ENCODE assay signal across 14 cellular contexts in the genomic region with DNA sequence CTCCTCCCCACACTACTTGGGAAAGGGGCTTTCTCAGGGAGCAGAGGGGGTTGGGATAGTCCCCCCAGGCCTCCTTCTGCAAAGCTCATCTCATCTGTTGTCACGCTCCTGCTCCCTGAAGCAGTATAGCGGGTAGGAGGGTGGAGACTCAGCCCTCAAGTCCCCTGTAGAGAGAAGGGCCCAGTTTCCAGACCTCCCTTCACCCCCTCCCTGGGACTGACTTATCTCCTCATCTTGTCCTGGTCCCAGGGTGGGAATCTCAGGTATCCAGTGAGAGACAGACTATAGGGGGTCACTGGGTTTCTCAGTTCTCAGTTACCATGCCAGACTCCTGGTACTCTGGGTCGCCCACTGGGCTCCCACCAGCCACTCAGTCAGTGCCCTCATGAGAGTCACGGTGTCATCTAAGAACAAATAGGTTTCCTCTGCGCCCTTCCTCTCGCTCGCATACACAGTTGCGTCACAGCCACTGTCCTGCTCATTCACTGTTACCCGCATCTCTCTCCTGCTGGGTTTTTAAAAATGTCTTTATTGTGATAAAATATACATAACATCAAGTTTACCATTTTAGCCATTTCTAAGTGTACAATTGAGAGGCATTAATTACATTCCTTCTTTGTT. TPM values are rescaled to one million over a fixed set of nuclear protein-coding genes. Genes with fewer than 3 reads are reported as not detected.
A peak's percentile ranks its signal among the peaks of the same experiment; 100 is the strongest.
DNase-seq lines count a peak whose midpoint lies in the region; ATAC-seq and TF ChIP-seq lines count a peak whose summit lies in the region.
"Had no signal": no experiment of that assay in that cellular context is flagged by ENCODE, and none has a peak within 500 bp of the region (broad histone marks: within the 10 kb centered on the region; RNA-seq: fewer than 3 reads in every experiment).

No MANE protein-coding gene starts in this region.

- WGBS in esophagus muscularis mucosa = 43% methylated on average over 9 of the region's 9 CpGs

- H3K27me3 ChIP-seq in esophagus muscularis mucosa = no peaks in the 10 kb centered on the region

- TF ChIP-seq POLR2A in NB4 (IDR thresholded peaks at IDR 0.05; ENCODE audit: extremely low read depth, insufficient read length) = no peak
- no peak for TF ChIP-seq POLR2A in esophagus muscularis mucosa (IDR thresholded peaks at IDR 0.05; ENCODE audit: low read depth)

- H3K27ac ChIP-seq in esophagus muscularis mucosa (replicated peaks in 1 of 4) = peak overlapping the region; percentile 97 to 100 (median 99)

- H3K4me3 ChIP-seq in NB4 (ENCODE audit: low read depth, low read length) = no peak overlapping the region
- peak overlapping the region; percentile 34 to 99 (median 84) for H3K4me3 ChIP-seq in esophagus muscularis mucosa
- H3K4me3 ChIP-seq: mucosa of descending colon, spleen had no signal

- no peak overlapping the region for H3K4me3 Mint-ChIP-seq in stimulated activated naive CD8-positive, alpha-beta T cell treated with anti-CD3 and anti-CD28 coated beads, Interleukin-15, amount 100 ng/mL, for 72 hours
- H3K4me3 Mint-ChIP-seq: activated CD8-positive, alpha-beta memory T cell treated with anti-CD3 and anti-CD28 coated beads, Interleukin-2, amount 10 ng/mL, durations not matched to agents 7 days and 5 days had no signal

- ATAC-seq in HG02610 (IDR thresholded peaks at IDR 0.05; ENCODE audit: unreplicated experiment) = no peak
- no peak for ATAC-seq in GM19328 (IDR thresholded peaks at IDR 0.05; ENCODE audit: unreplicated experiment)
- no peak for ATAC-seq in stimulated activated naive CD8-positive, alpha-beta T cell treated with anti-CD3 and anti-CD28 coated beads, Interleukin-15, amount 100 ng/mL, for 72 hours
- ATAC-seq: activated CD8-positive, alpha-beta memory T cell treated with anti-CD3 and anti-CD28 coated beads, Interleukin-2, amount 10 ng/mL, durations not matched to agents 7 days and 5 days; mucosa of descending colon had no signal

- H3K9me3 ChIP-seq in esophagus muscularis mucosa = no peaks in the 10 kb centered on the region
- H3K9me3 ChIP-seq: mucosa of descending colon, spleen had no signal

- H3K27ac Mint-ChIP-seq in stimulated activated naive CD8-positive, alpha-beta T cell treated with anti-CD3 and anti-CD28 coated beads, Interleukin-15, amount 100 ng/mL, for 72 hours = no peak overlapping the region
- H3K27ac Mint-ChIP-seq: activated CD8-positive, alpha-beta memory T cell treated with anti-CD3 and anti-CD28 coated beads, Interleukin-2, amount 10 ng/mL, durations not matched to agents 7 days and 5 days had no signal

- DNase-seq in GF-D8 (lab: John Stamatoyannopoulos, UW) = peak; percentile 10
- DNase-seq in NB4 (ENCODE audit: low read depth) = peak; percentile 66
- DNase-seq in esophagus muscularis mucosa (ENCODE audit: extremely low spot score) = no peak
- DNase-seq in retina = peak; percentile 36
- no peak for DNase-seq in stimulated activated naive CD8-positive, alpha-beta T cell treated with anti-CD3 and anti-CD28 coated beads, Interleukin-15, amount 100 ng/mL, for 72 hours
- DNase-seq in effector CD8-positive, alpha-beta T cell (lab: John Stamatoyannopoulos, UW) = no peak
- DNase-seq: activated CD8-positive, alpha-beta memory T cell treated with anti-CD3 and anti-CD28 coated beads, Interleukin-2, amount 10 ng/mL, durations not matched to agents 7 days and 5 days; COR-L47; NCI-H1417 treated with DMSO at 0.1 percent for 48 hours; spleen; T-helper 9 cell had no signal

- intact Hi-C loops in esophagus muscularis mucosa (cut with DNase I) = no loop called here

- no peaks in the 10 kb centered on the region for H3K36me3 ChIP-seq in esophagus muscularis mucosa
- H3K36me3 ChIP-seq: spleen had no signal

- TF ChIP-seq EP300 in esophagus muscularis mucosa (IDR thresholded peaks at IDR 0.05) = no peak

- H3K4me1 ChIP-seq in esophagus muscularis mucosa = peaks cover 80 to 91% (median 87%) of the 10 kb centered on the region in 4 donors

- peaks cover 25% of the 10 kb centered on the region for H3K4me1 Mint-ChIP-seq in stimulated activated naive CD8-positive, alpha-beta T cell treated with anti-CD3 and anti-CD28 coated beads, Interleukin-15, amount 100 ng/mL, for 72 hours

- peaks cover 7% of the 10 kb centered on the region for H3K27me3 Mint-ChIP-seq in stimulated activated naive CD8-positive, alpha-beta T cell treated with anti-CD3 and anti-CD28 coated beads, Interleukin-15, amount 100 ng/mL, for 72 hours

- TF ChIP-seq CTCF in NB4 (IDR thresholded peaks at IDR 0.05; ENCODE audit: low read depth, low read length) (no peak), esophagus muscularis mucosa (IDR thresholded peaks at IDR 0.05) (no peak)

- no peaks in the 10 kb centered on the region for H3K9me3 Mint-ChIP-seq in stimulated activated naive CD8-positive, alpha-beta T cell treated with anti-CD3 and anti-CD28 coated beads, Interleukin-15, amount 100 ng/mL, for 72 hours

RNA-seq across cellular contexts. Expression of a gene that starts 4.1 kb away (rescaled TPM):
- 100 to 1,000 TPM in 1 of 4 donors, 10 to 100 TPM in 3; 71.4 to 123 (median 78.5) TPM for total RNA-seq in esophagus muscularis mucosa

RNA-seq across cellular contexts. Expression of a gene that starts 19.9 kb away (rescaled TPM):
- total RNA-seq in esophagus muscularis mucosa = 1 to 10 TPM in 1 of 4 donors, not detected in 3; 1.2 TPM
- total RNA-seq: activated CD8-positive, alpha-beta memory T cell treated with anti-CD3 and anti-CD28 coated beads, Interleukin-2, amount 10 ng/mL, durations not matched to agents 7 days and 5 days; mucosa of descending colon; spleen had no signal

RNA-seq across cellular contexts. Expression of a gene that starts 24.6 kb away (rescaled TPM):
- 1,000 to 10,000 TPM; 1,484 to 1,840 (median 1,566) TPM for total RNA-seq in esophagus muscularis mucosa

RNA-seq across cellular contexts. Expression of a gene that starts 40.6 kb away (rescaled TPM):
- total RNA-seq in esophagus muscularis mucosa = 1 to 10 TPM; 1.7 to 6.3 (median 5.0) TPM

Comparison
In these comparisons a context has a peak if more than half of its experiments do, and no peak if none do; other contexts are left out.
1. DNase-seq: peak in GF-D8 (single experiment), NB4 (single experiment) and retina (single experiment); none in esophagus muscularis mucosa (single experiment), stimulated activated naive CD8-positive, alpha-beta T cell treated with anti-CD3 and anti-CD28 coated beads, Interleukin-15, amount 100 ng/mL, for 72 hours (0 of 2) and effector CD8-positive, alpha-beta T cell (single experiment).